21 cellular contexts compared by ENCODE assay signal in genomic region chr22:18997306-18997924, GRCh38.
"Had no signal": no experiment of that assay in that cellular context is flagged by ENCODE, and none has a peak within 500 bp of the region (broad histone marks: within the 10 kb centered on the region; RNA-seq: fewer than 3 reads in every experiment).

No MANE protein-coding gene starts in this region.

- DNase-seq: cortex of kidney; effector CD8-positive, alpha-beta T cell; foreskin melanocyte; kidney glomerular epithelial cell; left ventricle myocardium inferior; mesenchymal stem cell; occipital lobe; retina; spleen; stimulated activated CD4-positive, alpha-beta T cell treated with anti-CD3 and anti-CD28 coated beads, Interleukin-15, amount 100 ng/mL, for 24 hours; stimulated activated CD4-positive, alpha-beta T cell treated with anti-CD3 and anti-CD28 coated beads, Interleukin-1b, Interleukin-23, amount 100 ng/mL, for 48 hours; stimulated activated CD4-positive, alpha-beta T cell treated with anti-CD3 and anti-CD28 coated beads, Interleukin-4, amount 100 ng/mL, for 24 hours; testis had no signal

- H3K27ac ChIP-seq: hepatocyte, left ventricle myocardium inferior, parathyroid adenoma, prostate gland, spleen, testis, tibial nerve had no signal

- ATAC-seq: natural killer cell treated with Interleukin-12 subunit alpha and Interleukin-12 subunit beta and Interleukin-15 and Interleukin-18, amount 100 ng/mL, for 72 hours; sciatic nerve; stimulated activated memory B cell treated with anti-CD40 and anti-IgM and Interleukin-4, amounts not matched to agents 10 μg/mL and 1 μg/mL and 100 μg/mL, for 72 hours had no signal

- H3K27me3 ChIP-seq: testis had no signal

- H3K36me3 ChIP-seq: left ventricle myocardium inferior, prostate gland, spleen, tibial nerve had no signal

- H3K4me3 ChIP-seq: hepatocyte, left ventricle myocardium inferior, lung, prostate gland, spleen, tibial nerve had no signal

- H3K9me3 ChIP-seq: left ventricle myocardium inferior, prostate gland, spleen, testis, tibial nerve had no signal
